Comparison of ENCODE assay signal across 8 cellular contexts in the genomic region with DNA sequence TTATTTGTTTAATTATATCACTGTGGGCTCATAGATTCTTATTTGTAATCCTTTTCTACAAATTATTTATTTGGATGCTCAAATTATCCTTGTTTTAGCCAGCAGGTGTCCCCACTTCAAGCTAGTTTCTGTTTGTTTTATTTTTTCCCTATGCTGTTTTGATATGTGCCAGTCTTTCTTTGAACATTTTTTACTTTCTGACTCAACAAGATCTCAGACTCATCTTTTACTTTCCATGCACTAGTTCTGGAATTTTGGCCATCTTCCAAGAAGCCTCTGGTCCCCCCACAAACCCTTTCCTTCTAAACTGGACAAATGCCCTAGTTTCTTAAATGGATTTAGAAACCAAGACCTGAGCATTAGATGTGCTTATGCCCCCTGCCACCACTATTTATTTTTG. TPM values are rescaled to one million over a fixed set of nuclear protein-coding genes. Genes with fewer than 3 reads are reported as not detected.
A peak's percentile ranks its signal among the peaks of the same experiment; 100 is the strongest.
DNase-seq lines count a peak whose midpoint lies in the region; ATAC-seq and FAIRE-seq lines count a peak whose summit lies in the region.

No MANE protein-coding gene starts in this region.

- POLR2A ChIA-PET in CD4-positive, alpha-beta memory T cell (lab: Charles Lee; ENCODE audit: partially characterized antibody): no interaction called here

- H3K9me3 Mint-ChIP-seq in CD4-positive, alpha-beta memory T cell: peaks cover 0 to 7% (median 3%) of the 10 kb centered on the region in 8 donors

- H3K4me1 Mint-ChIP-seq in CD4-positive, alpha-beta memory T cell: peaks cover 0 to 3% (median 0%) of the 10 kb centered on the region in 4 donors

- intact Hi-C loops in CD4-positive, alpha-beta memory T cell (cut with micrococcal nuclease): loop anchor here (1.0 kb wide), 1 partner anchor 380 kb away; no protein-coding TSS in a partner anchor

- FAIRE-seq in HTR-8/SVneo (lab: Jason Lieb, UNC): no peak

- ATAC-seq in GM21528 (IDR thresholded peaks at IDR 0.05; ENCODE audit: low FRiP score, unreplicated experiment) (no peak), HG02840 (IDR thresholded peaks at IDR 0.05; ENCODE audit: low FRiP score, unreplicated experiment) (no peak)

- peak in 3 of 5 donors; percentile 6 to 12 (median 8) for DNase-seq in CD4-positive, alpha-beta memory T cell
- peak; percentile 18 for DNase-seq in HTR-8/SVneo (ENCODE audit: insufficient read length, low spot score)
- peak; percentile 33 for DNase-seq in astrocyte of the hippocampus (ENCODE audit: low read depth, low spot score)
- peak; percentile 42 to 44 for DNase-seq in lung microvascular endothelial cell (ENCODE audit: low read depth in 2 of 2)
- no peak for DNase-seq in KG1 (lab: John Stamatoyannopoulos, UW)
- no peak for DNase-seq in activated CD8-positive, alpha-beta memory T cell treated with anti-CD3 and anti-CD28 coated beads for 24 hours

- H3K27me3 Mint-ChIP-seq in CD4-positive, alpha-beta memory T cell: no peaks in the 10 kb centered on the region

- peak overlapping the region in 1 of 7 donors; percentile 66 for H3K27ac Mint-ChIP-seq in CD4-positive, alpha-beta memory T cell

- H3K36me3 ChIP-seq in CD4-positive, alpha-beta memory T cell (ENCODE audit: insufficient read depth, low read length): no peaks in the 10 kb centered on the region

- H3K4me1 ChIP-seq in CD4-positive, alpha-beta memory T cell (ENCODE audit: insufficient read depth, low read length): no peaks in the 10 kb centered on the region

- H3K4me3 Mint-ChIP-seq in CD4-positive, alpha-beta memory T cell: no peak overlapping the region

- no peak overlapping the region for H3K4me3 ChIP-seq in CD4-positive, alpha-beta memory T cell (ENCODE audit: low read length in 2 of 2)

- no peaks in the 10 kb centered on the region for H3K36me3 Mint-ChIP-seq in CD4-positive, alpha-beta memory T cell

- H3K27ac ChIP-seq in CD4-positive, alpha-beta memory T cell (ENCODE audit: low read depth, low read length): no peak overlapping the region

- H3K9me3 ChIP-seq in CD4-positive, alpha-beta memory T cell (ENCODE audit: control insufficient read depth in 1 of 2, low read length in 2 of 2): no peaks in the 10 kb centered on the region

- no peaks in the 10 kb centered on the region for H3K27me3 ChIP-seq in CD4-positive, alpha-beta memory T cell (ENCODE audit: insufficient read depth, low read length)

- CTCF ChIA-PET in CD4-positive, alpha-beta memory T cell (lab: Charles Lee; ENCODE audit: partially characterized antibody): interaction anchor here (0.6 to 1.5 kb wide), 9 partner anchors 9 to 651 kb away, joined by 3 to 5 read pairs (median 3); a partner anchor contains a TSS

RNA-seq across cellular contexts. Expression of a gene that starts 11.5 kb away (rescaled TPM):
- 10 to 100 TPM; 44.9 to 47.1 TPM for total RNA-seq in CD4-positive, alpha-beta memory T cell
- 100 to 1,000 TPM in 1 of 2 donors, 10 to 100 TPM in 1; 96.4 to 104 TPM for polyA plus RNA-seq in CD4-positive, alpha-beta memory T cell
- 52.1 and 53.0 TPM in 2 replicates for total RNA-seq in lung microvascular endothelial cell

RNA-seq across cellular contexts. Expression of a gene that starts 16.9 kb away (rescaled TPM):
- total RNA-seq in CD4-positive, alpha-beta memory T cell: 10 to 100 TPM; 31.6 to 31.7 TPM
- polyA plus RNA-seq in CD4-positive, alpha-beta memory T cell: 10 to 100 TPM; 31.6 to 40.1 TPM
- 18.1 and 22.7 TPM in 2 replicates for total RNA-seq in lung microvascular endothelial cell

Comparison
In these comparisons a context has a peak if more than half of its experiments do, and no peak if none do; other contexts are left out.
1. DNase-seq: peak in CD4-positive, alpha-beta memory T cell (3 of 5), HTR-8/SVneo (single experiment), astrocyte of the hippocampus (single experiment) and lung microvascular endothelial cell (2 of 2); none in KG1 (single experiment) and activated CD8-positive, alpha-beta memory T cell treated with anti-CD3 and anti-CD28 coated beads for 24 hours (single experiment).